Comparison of ENCODE assay signal across 10 cellular contexts in the genomic region with DNA sequence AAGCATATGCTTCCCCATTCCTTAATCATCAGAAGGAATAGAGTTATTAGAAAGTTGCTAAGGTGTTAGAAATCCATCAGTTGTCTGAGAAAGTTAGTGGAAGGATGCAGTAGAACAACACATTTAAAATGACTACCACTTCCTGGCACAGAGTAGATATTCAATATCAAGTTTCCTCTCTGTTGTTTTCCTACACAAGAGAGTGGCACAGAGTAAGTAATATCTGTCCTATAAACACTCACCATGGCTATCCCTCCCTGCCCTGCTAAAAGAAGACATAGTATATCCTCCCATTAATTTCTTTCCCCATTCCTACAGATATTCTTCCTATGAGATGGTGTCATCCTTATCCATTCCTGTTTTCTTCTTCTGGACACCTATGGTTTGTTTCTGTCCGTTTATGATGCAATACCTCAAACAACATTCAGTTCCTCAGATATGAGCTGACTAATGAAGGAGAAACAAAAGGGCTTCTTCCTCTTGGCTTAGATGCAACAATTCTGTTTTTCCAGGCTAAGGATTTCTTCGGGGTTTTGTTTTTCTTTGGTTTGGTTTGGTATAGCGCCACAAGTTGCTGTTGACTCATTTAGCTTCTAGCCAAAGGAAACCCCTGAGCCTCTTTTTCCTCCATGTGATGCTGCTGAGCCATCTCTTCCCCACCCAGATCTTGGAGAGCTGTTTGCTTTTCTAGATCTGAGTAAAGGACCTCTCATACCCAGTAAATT. TPM values are rescaled to one million over a fixed set of nuclear protein-coding genes. Genes with fewer than 3 reads are reported as not detected.
DNase-seq lines count a peak whose midpoint lies in the region; ATAC-seq and TF ChIP-seq lines count a peak whose summit lies in the region.
"Had no signal": no experiment of that assay in that cellular context is flagged by ENCODE, and none has a peak within 500 bp of the region (broad histone marks: within the 10 kb centered on the region; RNA-seq: fewer than 3 reads in every experiment).

No MANE protein-coding gene starts in this region.

- no peaks in the 10 kb centered on the region for H3K9me3 ChIP-seq in SJCRH30 (replicated peaks)

- H3K4me1 Mint-ChIP-seq in osteocyte (ENCODE audit: unreplicated experiment) = peaks cover 27% of the 10 kb centered on the region
- H3K4me1 Mint-ChIP-seq: neural progenitor cell had no signal

- H3K36me3 Mint-ChIP-seq in osteocyte (ENCODE audit: unreplicated experiment) = no peaks in the 10 kb centered on the region
- H3K36me3 Mint-ChIP-seq: neural progenitor cell had no signal

- DNase-seq in Daoy (ENCODE audit: low read depth) = peak; percentile 96
- peak; percentile 78 for DNase-seq in NCI-H226
- peak; percentile 96 for DNase-seq in dermis blood vessel endothelial cell
- no peak for DNase-seq in osteocyte (ENCODE audit: extremely low spot score, unreplicated experiment)
- DNase-seq in SJCRH30 = no peak
- no peak for DNase-seq in NCI-H2081 treated with DMSO at 0.1 percent for 48 hours (lab: John Stamatoyannopoulos, UW)
- no peak for DNase-seq in NCI-H2029 (lab: John Stamatoyannopoulos, UW)
- DNase-seq: cerebellar nuclear complex had no signal

- H3K4me1 ChIP-seq in SJCRH30 = no peaks in the 10 kb centered on the region
- H3K4me1 ChIP-seq: neural progenitor cell had no signal

- H3K9me3 Mint-ChIP-seq in osteocyte (ENCODE audit: unreplicated experiment) = peaks cover 5% of the 10 kb centered on the region
- H3K9me3 Mint-ChIP-seq: neural progenitor cell had no signal

- H3K27ac ChIP-seq in SJCRH30 = no peak overlapping the region
- H3K27ac ChIP-seq: neural progenitor cell had no signal

- H3K27ac Mint-ChIP-seq in osteocyte (ENCODE audit: unreplicated experiment) = peak overlapping the region; percentile 92
- H3K27ac Mint-ChIP-seq: neural progenitor cell had no signal

- TF ChIP-seq CTCF in osteocyte (IDR thresholded peaks at IDR 0.05) = no peak

- H3K4me3 Mint-ChIP-seq in osteocyte (ENCODE audit: unreplicated experiment) = peak overlapping the region; percentile 16
- H3K4me3 Mint-ChIP-seq: neural progenitor cell had no signal

- H3K27me3 ChIP-seq in SJCRH30 = 0 out of 2 replicates have a peak, but pooled peaks cover 5% of the 10 kb centered on the region

- H3K27me3 Mint-ChIP-seq in osteocyte (ENCODE audit: unreplicated experiment) = no peaks in the 10 kb centered on the region

- ATAC-seq in GM21367 (IDR thresholded peaks at IDR 0.05; ENCODE audit: unreplicated experiment) = no peak

- no peak overlapping the region for H3K4me3 ChIP-seq in SJCRH30
- H3K4me3 ChIP-seq: neural progenitor cell had no signal

- H3K36me3 ChIP-seq in SJCRH30 = no peaks in the 10 kb centered on the region
- H3K36me3 ChIP-seq: neural progenitor cell had no signal

RNA-seq across cellular contexts. Expression of a gene that starts 32.9 kb away (rescaled TPM):
- total RNA-seq in Daoy (2014; rRNA removed; shearing (Covaris generic)) = 68.1 and 71.2 TPM in 2 replicates
- total RNA-seq in dermis blood vessel endothelial cell = 20.3 and 20.6 TPM in 2 replicates
- 11.6 and 13.3 TPM in 2 replicates for total RNA-seq in osteocyte
- total RNA-seq in SJCRH30 (2014; rRNA removed; shearing (Covaris generic)) = 18.8 and 20.6 TPM in 2 replicates

Comparison
In these comparisons a context has a peak if more than half of its experiments do, and no peak if none do; other contexts are left out.
1. DNase-seq: peak in Daoy (single experiment), NCI-H226 (single experiment) and dermis blood vessel endothelial cell (single experiment); none in osteocyte (single experiment), SJCRH30 (0 of 2), NCI-H2081 treated with DMSO at 0.1 percent for 48 hours (single experiment) and NCI-H2029 (single experiment).